Comparison of ENCODE assay signal across 9 cellular contexts in genomic region chr7:122305475-122306319, GRCh38. TPM values are rescaled to one million over a fixed set of nuclear protein-coding genes. Genes with fewer than 3 reads are reported as not detected.
DNase-seq lines count a peak whose midpoint lies in the region; ATAC-seq and TF ChIP-seq lines count a peak whose summit lies in the region.
"Had no signal": no experiment of that assay in that cellular context is flagged by ENCODE, and none has a peak within 500 bp of the region (broad histone marks: within the 10 kb centered on the region; RNA-seq: fewer than 3 reads in every experiment).

No MANE protein-coding gene starts in this region.

- POLR2A ChIA-PET in SK-N-SH (lab: Yijun Ruan, JAX): no interaction called here

- DNase-seq in H7 (peak; percentile 73), NCI-H2227 (lab: John Stamatoyannopoulos, UW; ENCODE audit: unreplicated experiment) (peak; percentile 58), fibroblast of pulmonary artery (ENCODE audit: low read depth) (peak; percentile 6), posterior vena cava (ENCODE audit: low spot score) (peak; percentile 73), SK-N-SH (no peak)

- H3K4me3 ChIP-seq in H7 (ENCODE audit: insufficient read depth, low read depth, low read length) (peak overlapping the region; percentile 41), fibroblast of pulmonary artery (replicated peaks; ENCODE audit: low read depth, low read length) (no peak overlapping the region), SK-N-SH (ENCODE audit: low read depth in 2 of 2, low read length in 1 of 2) (no peak overlapping the region)
- H3K4me3 ChIP-seq: lung had no signal

- 8% methylated on average over 47 of the region's 65 CpGs for whole genome bisulfite sequencing in SK-N-SH (ENCODE audit: low lambda C conversion rate)

- TF ChIP-seq EP300 in SK-N-SH (IDR thresholded peaks at IDR 0.05; ENCODE audit: borderline replicate concordance in 1 of 2, low read depth in 1 of 2, low read length in 1 of 2): no peak

- no peak for TF ChIP-seq RAD21 in SK-N-SH (IDR thresholded peaks at IDR 0.05; ENCODE audit: low read length)

- no peaks in the 10 kb centered on the region for H4K20me1 ChIP-seq in SK-N-SH (ENCODE audit: insufficient read depth)

- no peak overlapping the region for H3K4me2 ChIP-seq in SK-N-SH

- no peaks in the 10 kb centered on the region for H3K9me2 ChIP-seq in SK-N-SH

- ATAC-seq in HG02798 (IDR thresholded peaks at IDR 0.05; ENCODE audit: poor library complexity, unreplicated experiment) (no peak), HG03280 (IDR thresholded peaks at IDR 0.05; ENCODE audit: unreplicated experiment) (no peak), GM21447 (IDR thresholded peaks at IDR 0.05; ENCODE audit: unreplicated experiment) (no peak)

- no peaks in the 10 kb centered on the region for H3K79me2 ChIP-seq in SK-N-SH (ENCODE audit: insufficient read depth)

- H3K9ac ChIP-seq in SK-N-SH: no peak overlapping the region

- TF ChIP-seq CTCF in fibroblast of pulmonary artery (IDR thresholded peaks at IDR 0.05; ENCODE audit: low read length, missing control alignments) (no peak), SK-N-SH (IDR thresholded peaks at IDR 0.05) (no peak)

- H3K36me3 ChIP-seq in H7 (replicated peaks; ENCODE audit: control insufficient read depth, insufficient read depth, low read length): no peaks in the 10 kb centered on the region
- no peaks in the 10 kb centered on the region for H3K36me3 ChIP-seq in SK-N-SH (replicated peaks in 1 of 2; ENCODE audit: control insufficient read depth in 1 of 2, insufficient read depth in 2 of 2, low read length in 1 of 2)

- H3K27ac ChIP-seq in SK-N-SH (ENCODE audit: low read depth in 2 of 2, low read length in 1 of 2): no peak overlapping the region

- H3F3A ChIP-seq in SK-N-SH (replicated peaks; ENCODE audit: insufficient read depth): no peaks in the 10 kb centered on the region

- H3K4me1 ChIP-seq in SK-N-SH (ENCODE audit: control insufficient read depth in 1 of 2, insufficient read depth in 2 of 2, low read depth in 1 of 2, low read length in 1 of 2): no peaks in the 10 kb centered on the region

- no peak overlapping the region for H2AFZ ChIP-seq in SK-N-SH (ENCODE audit: low read depth)

- no peaks in the 10 kb centered on the region for H3K9me3 ChIP-seq in SK-N-SH

- intact Hi-C loops in posterior vena cava (cut with DNase I): no loop called here

- CTCF ChIA-PET in SK-N-SH (lab: Yijun Ruan, JAX): no interaction called here

- H3K27me3 ChIP-seq in H7 (ENCODE audit: control insufficient read depth, insufficient read depth, low read length) (peaks cover 96% of the 10 kb centered on the region), SK-N-SH (ENCODE audit: insufficient read depth) (peaks cover 96% of the 10 kb centered on the region)

TF ChIP-seq in SK-N-SH, 30 proteins besides CTCF, POLR2A, EP300 and RAD21:
- no peak for TF ChIP-seq USF1 (IDR thresholded peaks at IDR 0.05; ENCODE audit: borderline replicate concordance, low read depth)
- no peak for TF ChIP-seq REST (IDR thresholded peaks at IDR 0.05; ENCODE audit: low read depth, low read length)
- TF ChIP-seq GATA2 (CRISPR knock-in tag; IDR thresholded peaks at IDR 0.05): no peak
- TF ChIP-seq FOXM1 (IDR thresholded peaks at IDR 0.05; ENCODE audit: low read depth): no peak
- no peak for TF ChIP-seq ELF1 (IDR thresholded peaks at IDR 0.05)

RNA-seq across cellular contexts. Expression of gene FEZF1, which starts 1.1 kb away (rescaled TPM):
- 2.1 and 5.0 TPM in 2 replicates for total RNA-seq in H7 (2014; rRNA removed; shearing (Covaris generic))
- not detected for total RNA-seq in posterior vena cava
- polyA plus RNA-seq in SK-N-SH (2012; rRNA removed): not detected in 2 replicates
- not detected in 2 replicates for polyA plus RNA-seq in SK-N-SH (2012; cell fraction: cytosol; rRNA removed)
- polyA plus RNA-seq in SK-N-SH (2012; cell fraction: nucleus; rRNA removed): not detected in 2 replicates
